In the genomic region with DNA sequence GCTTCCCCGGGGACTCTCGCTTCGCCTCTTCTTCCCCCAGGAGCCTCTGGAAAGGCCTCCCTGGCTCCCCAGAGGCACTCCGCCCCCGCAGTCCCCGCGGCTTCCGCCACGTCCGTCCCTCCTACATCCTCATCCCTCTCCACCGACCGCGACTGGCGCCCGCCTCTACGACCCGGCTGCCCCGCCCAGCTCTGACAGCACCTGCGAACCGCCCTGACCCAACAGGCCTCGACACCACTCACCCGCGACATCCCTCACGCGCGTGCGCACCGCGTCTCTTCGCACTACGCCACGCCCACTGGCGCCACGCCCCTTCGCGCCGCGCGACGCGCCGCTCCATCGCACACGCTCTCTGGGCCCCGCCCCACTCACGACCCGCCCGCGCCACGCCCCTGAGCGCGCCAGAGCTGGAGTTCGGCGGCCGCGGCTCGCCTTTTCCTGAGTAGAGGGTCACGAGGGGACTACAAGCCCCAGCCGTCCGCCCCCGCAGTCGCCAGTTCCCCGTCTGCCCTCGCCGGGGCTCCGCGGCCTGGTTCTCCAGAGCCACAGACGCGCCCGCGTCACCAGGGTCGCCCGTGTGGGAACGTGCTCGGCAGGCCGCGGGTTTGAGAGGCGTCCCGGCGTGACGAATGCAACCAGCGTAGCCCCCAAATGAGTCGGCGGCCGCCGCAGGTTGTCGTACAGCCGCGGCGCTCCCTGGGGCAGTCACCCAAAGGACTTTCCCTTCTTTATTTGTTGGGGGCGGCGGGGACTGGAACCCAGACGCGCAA, we compare ENCODE assay signal across 1 cellular context.
TF ChIP-seq lines count a peak whose summit lies in the region.

No MANE protein-coding gene starts in this region.

TF ChIP-seq in WTC11, 78 proteins besides CTCF, POLR2A, EP300 and RAD21 (continued from another document):
- TF ChIP-seq, protein P1, sequence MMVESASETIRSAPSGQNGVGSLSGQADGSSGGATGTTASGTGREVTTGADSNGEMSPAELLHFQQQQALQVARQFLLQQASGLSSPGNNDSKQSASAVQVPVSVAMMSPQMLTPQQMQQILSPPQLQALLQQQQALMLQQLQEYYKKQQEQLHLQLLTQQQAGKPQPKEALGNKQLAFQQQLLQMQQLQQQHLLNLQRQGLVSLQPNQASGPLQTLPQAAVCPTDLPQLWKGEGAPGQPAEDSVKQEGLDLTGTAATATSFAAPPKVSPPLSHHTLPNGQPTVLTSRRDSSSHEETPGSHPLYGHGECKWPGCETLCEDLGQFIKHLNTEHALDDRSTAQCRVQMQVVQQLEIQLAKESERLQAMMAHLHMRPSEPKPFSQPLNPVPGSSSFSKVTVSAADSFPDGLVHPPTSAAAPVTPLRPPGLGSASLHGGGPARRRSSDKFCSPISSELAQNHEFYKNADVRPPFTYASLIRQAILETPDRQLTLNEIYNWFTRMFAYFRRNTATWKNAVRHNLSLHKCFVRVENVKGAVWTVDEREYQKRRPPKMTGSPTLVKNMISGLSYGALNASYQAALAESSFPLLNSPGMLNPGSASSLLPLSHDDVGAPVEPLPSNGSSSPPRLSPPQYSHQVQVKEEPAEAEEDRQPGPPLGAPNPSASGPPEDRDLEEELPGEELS (CRISPR knock-in tag; IDR thresholded peaks at IDR 0.05), result peak; percentile 75
- no peak for TF ChIP-seq NFATC4 (CRISPR knock-in tag; IDR thresholded peaks at IDR 0.05)
- TF ChIP-seq TCF7 (CRISPR knock-in tag; IDR thresholded peaks at IDR 0.05; ENCODE audit: low read depth), result 0 out of 2 replicates have a peak, but pooled peaks have one; percentile 9
- TF ChIP-seq, protein P2, sequence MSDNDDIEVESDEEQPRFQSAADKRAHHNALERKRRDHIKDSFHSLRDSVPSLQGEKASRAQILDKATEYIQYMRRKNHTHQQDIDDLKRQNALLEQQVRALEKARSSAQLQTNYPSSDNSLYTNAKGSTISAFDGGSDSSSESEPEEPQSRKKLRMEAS (CRISPR knock-in tag; IDR thresholded peaks at IDR 0.05), result peak; percentile 80
- peak; percentile 54; the same call in 1 of the 2 replicates for TF ChIP-seq ETV6 (CRISPR knock-in tag; IDR thresholded peaks at IDR 0.05)
- TF ChIP-seq FOXK1 (CRISPR knock-in tag; IDR thresholded peaks at IDR 0.05), result peak; percentile 77
- TF ChIP-seq CBFB (CRISPR knock-in tag; IDR thresholded peaks at IDR 0.05; ENCODE audit: low read depth), result no peak
- peak; percentile 53; the same call in 1 of the 2 replicates for TF ChIP-seq SMAD3 (CRISPR knock-in tag; IDR thresholded peaks at IDR 0.05; ENCODE audit: borderline replicate concordance)
- peak; percentile 67; the same call in 1 of the 2 replicates for TF ChIP-seq ZBTB21 (CRISPR knock-in tag; IDR thresholded peaks at IDR 0.05; ENCODE audit: borderline replicate concordance)
- no peak for TF ChIP-seq OVOL2 (CRISPR knock-in tag; IDR thresholded peaks at IDR 0.05; ENCODE audit: borderline replicate concordance)
- TF ChIP-seq, protein P3, sequence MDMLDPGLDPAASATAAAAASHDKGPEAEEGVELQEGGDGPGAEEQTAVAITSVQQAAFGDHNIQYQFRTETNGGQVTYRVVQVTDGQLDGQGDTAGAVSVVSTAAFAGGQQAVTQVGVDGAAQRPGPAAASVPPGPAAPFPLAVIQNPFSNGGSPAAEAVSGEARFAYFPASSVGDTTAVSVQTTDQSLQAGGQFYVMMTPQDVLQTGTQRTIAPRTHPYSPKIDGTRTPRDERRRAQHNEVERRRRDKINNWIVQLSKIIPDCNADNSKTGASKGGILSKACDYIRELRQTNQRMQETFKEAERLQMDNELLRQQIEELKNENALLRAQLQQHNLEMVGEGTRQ (CRISPR knock-in tag; IDR thresholded peaks at IDR 0.05), result peak; percentile 30; the same call in 1 of the 2 replicates
- no peak for TF ChIP-seq MXD4 (CRISPR knock-in tag; IDR thresholded peaks at IDR 0.05; ENCODE audit: borderline replicate concordance)
- TF ChIP-seq, protein P4, sequence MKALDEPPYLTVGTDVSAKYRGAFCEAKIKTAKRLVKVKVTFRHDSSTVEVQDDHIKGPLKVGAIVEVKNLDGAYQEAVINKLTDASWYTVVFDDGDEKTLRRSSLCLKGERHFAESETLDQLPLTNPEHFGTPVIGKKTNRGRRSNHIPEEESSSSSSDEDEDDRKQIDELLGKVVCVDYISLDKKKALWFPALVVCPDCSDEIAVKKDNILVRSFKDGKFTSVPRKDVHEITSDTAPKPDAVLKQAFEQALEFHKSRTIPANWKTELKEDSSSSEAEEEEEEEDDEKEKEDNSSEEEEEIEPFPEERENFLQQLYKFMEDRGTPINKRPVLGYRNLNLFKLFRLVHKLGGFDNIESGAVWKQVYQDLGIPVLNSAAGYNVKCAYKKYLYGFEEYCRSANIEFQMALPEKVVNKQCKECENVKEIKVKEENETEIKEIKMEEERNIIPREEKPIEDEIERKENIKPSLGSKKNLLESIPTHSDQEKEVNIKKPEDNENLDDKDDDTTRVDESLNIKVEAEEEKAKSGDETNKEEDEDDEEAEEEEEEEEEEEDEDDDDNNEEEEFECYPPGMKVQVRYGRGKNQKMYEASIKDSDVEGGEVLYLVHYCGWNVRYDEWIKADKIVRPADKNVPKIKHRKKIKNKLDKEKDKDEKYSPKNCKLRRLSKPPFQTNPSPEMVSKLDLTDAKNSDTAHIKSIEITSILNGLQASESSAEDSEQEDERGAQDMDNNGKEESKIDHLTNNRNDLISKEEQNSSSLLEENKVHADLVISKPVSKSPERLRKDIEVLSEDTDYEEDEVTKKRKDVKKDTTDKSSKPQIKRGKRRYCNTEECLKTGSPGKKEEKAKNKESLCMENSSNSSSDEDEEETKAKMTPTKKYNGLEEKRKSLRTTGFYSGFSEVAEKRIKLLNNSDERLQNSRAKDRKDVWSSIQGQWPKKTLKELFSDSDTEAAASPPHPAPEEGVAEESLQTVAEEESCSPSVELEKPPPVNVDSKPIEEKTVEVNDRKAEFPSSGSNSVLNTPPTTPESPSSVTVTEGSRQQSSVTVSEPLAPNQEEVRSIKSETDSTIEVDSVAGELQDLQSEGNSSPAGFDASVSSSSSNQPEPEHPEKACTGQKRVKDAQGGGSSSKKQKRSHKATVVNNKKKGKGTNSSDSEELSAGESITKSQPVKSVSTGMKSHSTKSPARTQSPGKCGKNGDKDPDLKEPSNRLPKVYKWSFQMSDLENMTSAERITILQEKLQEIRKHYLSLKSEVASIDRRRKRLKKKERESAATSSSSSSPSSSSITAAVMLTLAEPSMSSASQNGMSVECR (CRISPR knock-in tag; IDR thresholded peaks at IDR 0.05; ENCODE audit: borderline replicate concordance), result peak; percentile 38; the same call in 1 of the 2 replicates
- peak; percentile 71 for TF ChIP-seq FOXP1 (CRISPR knock-in tag; IDR thresholded peaks at IDR 0.05; ENCODE audit: borderline replicate concordance)
- TF ChIP-seq, protein P5, sequence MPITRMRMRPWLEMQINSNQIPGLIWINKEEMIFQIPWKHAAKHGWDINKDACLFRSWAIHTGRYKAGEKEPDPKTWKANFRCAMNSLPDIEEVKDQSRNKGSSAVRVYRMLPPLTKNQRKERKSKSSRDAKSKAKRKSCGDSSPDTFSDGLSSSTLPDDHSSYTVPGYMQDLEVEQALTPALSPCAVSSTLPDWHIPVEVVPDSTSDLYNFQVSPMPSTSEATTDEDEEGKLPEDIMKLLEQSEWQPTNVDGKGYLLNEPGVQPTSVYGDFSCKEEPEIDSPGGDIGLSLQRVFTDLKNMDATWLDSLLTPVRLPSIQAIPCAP (CRISPR knock-in tag; IDR thresholded peaks at IDR 0.05), result no peak
- TF ChIP-seq KAT7 (CRISPR knock-in tag; IDR thresholded peaks at IDR 0.05; ENCODE audit: borderline replicate concordance), result peak; percentile 84; the same call in 1 of the 2 replicates
- peak; percentile 83; the same call in 1 of the 2 replicates for TF ChIP-seq MYBL2 (CRISPR knock-in tag; IDR thresholded peaks at IDR 0.05)
- TF ChIP-seq TEAD1 (CRISPR knock-in tag; IDR thresholded peaks at IDR 0.05), result 0 out of 2 replicates have a peak, but pooled peaks have one; percentile 20
- TF ChIP-seq JAZF1 (CRISPR knock-in tag; IDR thresholded peaks at IDR 0.05), result no peak
- TF ChIP-seq SP1 (CRISPR knock-in tag; conservative IDR thresholded peaks at IDR 0.05), result peak; percentile 97
- TF ChIP-seq, protein P6, sequence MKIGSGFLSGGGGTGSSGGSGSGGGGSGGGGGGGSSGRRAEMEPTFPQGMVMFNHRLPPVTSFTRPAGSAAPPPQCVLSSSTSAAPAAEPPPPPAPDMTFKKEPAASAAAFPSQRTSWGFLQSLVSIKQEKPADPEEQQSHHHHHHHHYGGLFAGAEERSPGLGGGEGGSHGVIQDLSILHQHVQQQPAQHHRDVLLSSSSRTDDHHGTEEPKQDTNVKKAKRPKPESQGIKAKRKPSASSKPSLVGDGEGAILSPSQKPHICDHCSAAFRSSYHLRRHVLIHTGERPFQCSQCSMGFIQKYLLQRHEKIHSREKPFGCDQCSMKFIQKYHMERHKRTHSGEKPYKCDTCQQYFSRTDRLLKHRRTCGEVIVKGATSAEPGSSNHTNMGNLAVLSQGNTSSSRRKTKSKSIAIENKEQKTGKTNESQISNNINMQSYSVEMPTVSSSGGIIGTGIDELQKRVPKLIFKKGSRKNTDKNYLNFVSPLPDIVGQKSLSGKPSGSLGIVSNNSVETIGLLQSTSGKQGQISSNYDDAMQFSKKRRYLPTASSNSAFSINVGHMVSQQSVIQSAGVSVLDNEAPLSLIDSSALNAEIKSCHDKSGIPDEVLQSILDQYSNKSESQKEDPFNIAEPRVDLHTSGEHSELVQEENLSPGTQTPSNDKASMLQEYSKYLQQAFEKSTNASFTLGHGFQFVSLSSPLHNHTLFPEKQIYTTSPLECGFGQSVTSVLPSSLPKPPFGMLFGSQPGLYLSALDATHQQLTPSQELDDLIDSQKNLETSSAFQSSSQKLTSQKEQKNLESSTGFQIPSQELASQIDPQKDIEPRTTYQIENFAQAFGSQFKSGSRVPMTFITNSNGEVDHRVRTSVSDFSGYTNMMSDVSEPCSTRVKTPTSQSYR (CRISPR knock-in tag; IDR thresholded peaks at IDR 0.05), result 0 out of 2 replicates have a peak, but pooled peaks have one; percentile 47
- 0 out of 2 replicates have a peak, but pooled peaks have one; percentile 1 for TF ChIP-seq TEAD4 (CRISPR knock-in tag; IDR thresholded peaks at IDR 0.05)
